Comparison of ENCODE assay signal across 10 cellular contexts in genomic region chr13:101751488-101751887, GRCh38.
DNase-seq lines count a peak whose midpoint lies in the region; ATAC-seq, FAIRE-seq and TF ChIP-seq lines count a peak whose summit lies in the region.
"Had no signal": no experiment of that assay in that cellular context is flagged by ENCODE, and none has a peak within 500 bp of the region (broad histone marks: within the 10 kb centered on the region; RNA-seq: fewer than 3 reads in every experiment).

No MANE protein-coding gene starts in this region.

- in situ Hi-C loops in mammary epithelial cell (cut with MboI; ENCODE audit: low sequenced_read_pairs in 2 of 2): loop anchor here (5.0 to 25.0 kb wide), 4 partner anchors 237 to 614 kb away; no protein-coding TSS in a partner anchor

- POLR2A ChIA-PET in A549 (lab: Yijun Ruan, JAX): no interaction called here

- no peak for TF ChIP-seq RAD21 in A549 (conservative IDR thresholded peaks at IDR 0.05 in 1 of 2, IDR thresholded peaks at IDR 0.05 in 1 of 2)

- peaks cover 0 to 2% (median 0%) of the 10 kb centered on the region in 7 donors for H3K9me3 Mint-ChIP-seq in CD14-positive monocyte

- peaks cover 0 to 2% (median 0%) of the 10 kb centered on the region in 3 donors for H3K27me3 Mint-ChIP-seq in CD14-positive monocyte (ENCODE audit: low read depth in 3 of 3)

- H3K4me1 Mint-ChIP-seq in CD14-positive monocyte: peaks cover 5% of the 10 kb centered on the region

- H3K4me3 Mint-ChIP-seq in CD14-positive monocyte: no peak overlapping the region

- H3K9ac ChIP-seq in mammary epithelial cell (ENCODE audit: insufficient read depth, low read length): no peak overlapping the region
- H3K9ac ChIP-seq: parathyroid adenoma had no signal

- H3K36me3 ChIP-seq in mammary epithelial cell (ENCODE audit: insufficient read depth, low read length): no peaks in the 10 kb centered on the region
- H3K36me3 ChIP-seq in tibial nerve: no peaks in the 10 kb centered on the region

- H3K4me3 ChIP-seq in A549 (no peak overlapping the region), mammary epithelial cell (replicated peaks in 1 of 3; ENCODE audit: insufficient read depth in 1 of 3, low read depth in 2 of 3, low read length in 3 of 3) (no peak overlapping the region), tibial nerve (no peak overlapping the region)

- H3K79me2 ChIP-seq in mammary epithelial cell (ENCODE audit: insufficient read depth, low read length): no peaks in the 10 kb centered on the region
- H3K79me2 ChIP-seq: parathyroid adenoma had no signal

- H3K4me1 ChIP-seq in A549: peaks cover 12% of the 10 kb centered on the region; the same call in 2 of the 3 replicates
- peaks cover 4% of the 10 kb centered on the region for H3K4me1 ChIP-seq in mammary epithelial cell (ENCODE audit: insufficient read depth, low read length)
- H3K4me1 ChIP-seq in tibial nerve: no peaks in the 10 kb centered on the region
- H3K4me1 ChIP-seq: parathyroid adenoma had no signal

- H3K9me3 ChIP-seq in A549 (no peaks in the 10 kb centered on the region), mammary epithelial cell (replicated peaks; ENCODE audit: insufficient read depth, low read length) (no peaks in the 10 kb centered on the region), tibial nerve (no peaks in the 10 kb centered on the region)

- no peak overlapping the region for H3K27ac ChIP-seq in A549
- no peak overlapping the region for H3K27ac ChIP-seq in mammary epithelial cell (ENCODE audit: insufficient read depth, low read depth, low read length)
- H3K27ac ChIP-seq in tibial nerve: no peak overlapping the region
- H3K27ac ChIP-seq: parathyroid adenoma had no signal

- TF ChIP-seq EP300 in A549 (IDR thresholded peaks at IDR 0.05): no peak
- no peak for TF ChIP-seq EP300 in tibial nerve (IDR thresholded peaks at IDR 0.05)

- no peak for ATAC-seq in A549

- H3K27ac Mint-ChIP-seq in CD14-positive monocyte: no peak overlapping the region

- H2AFZ ChIP-seq in mammary epithelial cell (ENCODE audit: low read depth, low read length): no peak overlapping the region
- H2AFZ ChIP-seq: parathyroid adenoma had no signal

- TF ChIP-seq CTCF in A549 (IDR thresholded peaks at IDR 0.05) (no peak), mammary epithelial cell (conservative IDR thresholded peaks at IDR 0.05 in 1 of 2, IDR thresholded peaks at IDR 0.05 in 1 of 2; ENCODE audit: extremely low read depth in 1 of 2, insufficient read depth in 1 of 2, low read depth in 1 of 2, low read length in 2 of 2) (no peak), CD14-positive monocyte (IDR thresholded peaks at IDR 0.05) (no peak), tibial nerve (IDR thresholded peaks at IDR 0.05) (no peak)

- dilution Hi-C loops in mammary epithelial cell (cut with HindIII; ENCODE audit: low sequenced_read_pairs): no loop called here

- WGBS in A549 (ENCODE audit: missing lambda C conversion rate): 26% methylated on average over 3 of the region's 3 CpGs
- WGBS in mammary epithelial cell (ENCODE audit: low coverage, missing lambda C conversion rate): 0% methylated on average over 3 of the region's 3 CpGs
- WGBS in tibial nerve, 2 donors: 6 to 7% methylated on average over 3 of the region's 3 CpGs

- no peak for FAIRE-seq in A549 (lab: Jason Lieb, UNC)
- FAIRE-seq: TTC549 had no signal

- H3K27me3 ChIP-seq in mammary epithelial cell (ENCODE audit: insufficient read depth, low read length): no peaks in the 10 kb centered on the region
- H3K27me3 ChIP-seq in tibial nerve: no peaks in the 10 kb centered on the region

- CTCF ChIA-PET in A549 (lab: Yijun Ruan, JAX): no interaction called here
- CTCF ChIA-PET in mammary epithelial cell (lab: Charles Lee; ENCODE audit: low non-redundant PET): no interaction called here

- DNase-seq in A549 (ENCODE audit: low read depth in 1 of 2, low spot score in 1 of 2) (peak in 1 of 2 experiments; percentile 21), H4 (ENCODE audit: low spot score) (peak; percentile 65), NCI-H146 (lab: John Stamatoyannopoulos, UW) (peak; percentile 89), mammary epithelial cell (peak; percentile 66), CD14-positive monocyte (ENCODE audit: low spot score) (no peak), KG1 (lab: John Stamatoyannopoulos, UW) (no peak), tibial nerve (ENCODE audit: low spot score in 2 of 2) (no peak)
- DNase-seq in effector CD4-positive, alpha-beta T cell: no peak

- H3K4me2 ChIP-seq in A549 (0 out of 3 replicates have a peak overlapping the region, but pooled peaks have one; percentile 8), mammary epithelial cell (ENCODE audit: insufficient read depth, low read depth, low read length) (no peak overlapping the region)

- intact Hi-C loops in mammary epithelial cell (cut with micrococcal nuclease): no loop called here
- intact Hi-C loops in CD14-positive monocyte (cut with micrococcal nuclease): no loop called here

- no peaks in the 10 kb centered on the region for H3K36me3 Mint-ChIP-seq in CD14-positive monocyte

- no TSS peak for BruUV-seq in mammary epithelial cell (replicated peaks; lab: Mats Ljungman, UMichigan)

- H4K20me1 ChIP-seq in mammary epithelial cell (ENCODE audit: insufficient read depth, low read length): no peaks in the 10 kb centered on the region

- TF ChIP-seq POLR2A in A549 (IDR thresholded peaks at IDR 0.05; ENCODE audit: low read length) (no peak), tibial nerve (IDR thresholded peaks at IDR 0.05) (no peak)

TF ChIP-seq in A549, 52 proteins besides CTCF, POLR2A, EP300 and RAD21:
- TF ChIP-seq FOSB (CRISPR knock-in tag; IDR thresholded peaks at IDR 0.05) (no peak), CEBPB (IDR thresholded peaks at IDR 0.05) (no peak), E2F6 (IDR thresholded peaks at IDR 0.05; ENCODE audit: borderline replicate concordance, low read depth) (no peak), CBX8 (IDR thresholded peaks at IDR 0.05) (no peak)

Comparison
In these comparisons a context has a peak if more than half of its experiments do, and no peak if none do; other contexts are left out.
1. DNase-seq: peak in H4 (single experiment), NCI-H146 (single experiment) and mammary epithelial cell (single experiment); none in effector CD4-positive, alpha-beta T cell (single experiment), CD14-positive monocyte (single experiment), KG1 (single experiment) and tibial nerve (0 of 2).